In the genomic region with DNA sequence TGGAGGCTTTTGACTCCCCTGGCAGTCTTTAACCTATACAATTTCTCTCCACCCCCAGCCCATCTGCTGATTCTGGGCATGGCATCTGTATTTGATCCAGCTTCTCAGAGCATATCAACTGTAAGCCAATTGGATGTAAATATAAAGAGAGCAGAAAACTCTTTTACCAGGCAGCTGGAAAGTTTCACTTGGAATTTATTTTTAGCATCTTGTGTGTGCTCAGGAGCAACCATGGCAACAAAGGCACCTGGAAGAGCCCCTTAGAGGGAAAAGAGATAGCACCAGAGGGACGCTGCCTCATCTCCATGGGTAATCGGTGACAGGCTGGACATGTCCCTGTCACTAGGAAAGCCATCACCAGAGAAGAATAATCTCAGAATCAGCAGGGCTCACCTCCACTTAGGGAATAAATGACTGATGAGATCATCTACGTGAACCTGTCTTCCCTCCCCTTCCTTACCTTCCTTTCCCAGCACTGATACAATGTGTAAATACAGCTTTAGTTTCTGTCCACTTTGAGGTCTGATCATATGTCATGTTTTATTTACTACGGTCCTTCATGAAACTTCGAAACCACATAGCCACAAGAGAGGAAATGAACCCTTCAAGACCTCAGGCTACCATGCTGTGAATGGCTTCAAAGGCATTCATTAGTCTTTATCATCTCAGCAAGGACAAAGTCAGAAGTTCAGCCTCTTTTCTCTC, we compare ENCODE assay signal across 1 cellular context.
TF ChIP-seq lines count a peak whose summit lies in the region.

No MANE protein-coding gene starts in this region.

TF ChIP-seq in GM23338, 12 proteins besides CTCF, POLR2A, EP300 and RAD21 (continued from another document):
- TF ChIP-seq, protein P1, sequence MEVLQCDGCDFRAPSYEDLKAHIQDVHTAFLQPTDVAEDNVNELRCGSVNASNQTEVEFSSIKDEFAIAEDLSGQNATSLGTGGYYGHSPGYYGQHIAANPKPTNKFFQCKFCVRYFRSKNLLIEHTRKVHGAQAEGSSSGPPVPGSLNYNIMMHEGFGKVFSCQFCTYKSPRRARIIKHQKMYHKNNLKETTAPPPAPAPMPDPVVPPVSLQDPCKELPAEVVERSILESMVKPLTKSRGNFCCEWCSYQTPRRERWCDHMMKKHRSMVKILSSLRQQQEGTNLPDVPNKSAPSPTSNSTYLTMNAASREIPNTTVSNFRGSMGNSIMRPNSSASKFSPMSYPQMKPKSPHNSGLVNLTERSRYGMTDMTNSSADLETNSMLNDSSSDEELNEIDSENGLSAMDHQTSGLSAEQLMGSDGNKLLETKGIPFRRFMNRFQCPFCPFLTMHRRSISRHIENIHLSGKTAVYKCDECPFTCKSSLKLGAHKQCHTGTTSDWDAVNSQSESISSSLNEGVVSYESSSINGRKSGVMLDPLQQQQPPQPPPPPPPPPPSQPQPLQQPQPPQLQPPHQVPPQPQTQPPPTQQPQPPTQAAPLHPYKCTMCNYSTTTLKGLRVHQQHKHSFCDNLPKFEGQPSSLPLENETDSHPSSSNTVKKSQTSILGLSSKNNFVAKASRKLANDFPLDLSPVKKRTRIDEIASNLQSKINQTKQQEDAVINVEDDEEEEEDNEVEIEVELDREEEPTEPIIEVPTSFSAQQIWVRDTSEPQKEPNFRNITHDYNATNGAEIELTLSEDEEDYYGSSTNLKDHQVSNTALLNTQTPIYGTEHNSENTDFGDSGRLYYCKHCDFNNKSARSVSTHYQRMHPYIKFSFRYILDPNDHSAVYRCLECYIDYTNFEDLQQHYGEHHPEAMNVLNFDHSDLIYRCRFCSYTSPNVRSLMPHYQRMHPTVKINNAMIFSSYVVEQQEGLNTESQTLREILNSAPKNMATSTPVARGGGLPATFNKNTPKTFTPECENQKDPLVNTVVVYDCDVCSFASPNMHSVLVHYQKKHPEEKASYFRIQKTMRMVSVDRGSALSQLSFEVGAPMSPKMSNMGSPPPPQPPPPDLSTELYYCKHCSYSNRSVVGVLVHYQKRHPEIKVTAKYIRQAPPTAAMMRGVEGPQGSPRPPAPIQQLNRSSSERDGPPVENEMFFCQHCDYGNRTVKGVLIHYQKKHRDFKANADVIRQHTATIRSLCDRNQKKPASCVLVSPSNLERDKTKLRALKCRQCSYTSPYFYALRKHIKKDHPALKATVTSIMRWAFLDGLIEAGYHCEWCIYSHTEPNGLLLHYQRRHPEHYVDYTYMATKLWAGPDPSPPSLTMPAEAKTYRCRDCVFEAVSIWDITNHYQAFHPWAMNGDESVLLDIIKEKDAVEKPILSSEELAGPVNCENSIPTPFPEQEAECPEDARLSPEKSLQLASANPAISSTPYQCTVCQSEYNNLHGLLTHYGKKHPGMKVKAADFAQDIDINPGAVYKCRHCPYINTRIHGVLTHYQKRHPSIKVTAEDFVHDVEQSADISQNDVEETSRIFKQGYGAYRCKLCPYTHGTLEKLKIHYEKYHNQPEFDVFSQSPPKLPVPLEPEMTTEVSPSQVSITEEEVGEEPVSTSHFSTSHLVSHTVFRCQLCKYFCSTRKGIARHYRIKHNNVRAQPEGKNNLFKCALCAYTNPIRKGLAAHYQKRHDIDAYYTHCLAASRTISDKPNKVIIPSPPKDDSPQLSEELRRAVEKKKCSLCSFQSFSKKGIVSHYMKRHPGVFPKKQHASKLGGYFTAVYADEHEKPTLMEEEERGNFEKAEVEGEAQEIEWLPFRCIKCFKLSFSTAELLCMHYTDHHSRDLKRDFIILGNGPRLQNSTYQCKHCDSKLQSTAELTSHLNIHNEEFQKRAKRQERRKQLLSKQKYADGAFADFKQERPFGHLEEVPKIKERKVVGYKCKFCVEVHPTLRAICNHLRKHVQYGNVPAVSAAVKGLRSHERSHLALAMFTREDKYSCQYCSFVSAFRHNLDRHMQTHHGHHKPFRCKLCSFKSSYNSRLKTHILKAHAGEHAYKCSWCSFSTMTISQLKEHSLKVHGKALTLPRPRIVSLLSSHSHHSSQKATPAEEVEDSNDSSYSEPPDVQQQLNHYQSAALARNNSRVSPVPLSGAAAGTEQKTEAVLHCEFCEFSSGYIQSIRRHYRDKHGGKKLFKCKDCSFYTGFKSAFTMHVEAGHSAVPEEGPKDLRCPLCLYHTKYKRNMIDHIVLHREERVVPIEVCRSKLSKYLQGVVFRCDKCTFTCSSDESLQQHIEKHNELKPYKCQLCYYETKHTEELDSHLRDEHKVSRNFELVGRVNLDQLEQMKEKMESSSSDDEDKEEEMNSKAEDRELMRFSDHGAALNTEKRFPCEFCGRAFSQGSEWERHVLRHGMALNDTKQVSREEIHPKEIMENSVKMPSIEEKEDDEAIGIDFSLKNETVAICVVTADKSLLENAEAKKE (CRISPR knock-in tag; IDR thresholded peaks at IDR 0.05) = no peak
- TF ChIP-seq CREB1 (CRISPR knock-in tag; IDR thresholded peaks at IDR 0.05; ENCODE audit: low read depth) (no peak), JUNB (IDR thresholded peaks at IDR 0.05; ENCODE audit: unreplicated experiment) (no peak)
